In genomic region chr2:32942728-32943485, GRCh38 we compare ENCODE assay signal across 12 cellular contexts.
"Had no signal": no experiment of that assay in that cellular context is flagged by ENCODE, and none has a peak within 500 bp of the region (broad histone marks: within the 10 kb centered on the region; RNA-seq: fewer than 3 reads in every experiment).

No MANE protein-coding gene starts in this region.

- DNase-seq: activated CD4-positive, alpha-beta memory T cell treated with anti-CD3 and anti-CD28 coated beads, Interleukin-2, amount 10 ng/mL, durations not matched to agents 7 days and 5 days; activated CD4-positive, alpha-beta T cell treated with anti-CD3 and anti-CD28 coated beads for 36 hours; activated T-cell treated with anti-CD3 and anti-CD28 coated beads, Interleukin-2, amount 50 U/mL, for 72 hours; left ventricle myocardium superior; mesenchymal stem cell; ovary; stomach; WERI-Rb-1 had no signal

- H3K4me3 Mint-ChIP-seq: activated CD4-positive, alpha-beta memory T cell treated with anti-CD3 and anti-CD28 coated beads, Interleukin-2, amount 10 ng/mL, durations not matched to agents 7 days and 5 days; activated CD4-positive, alpha-beta T cell treated with anti-CD3 and anti-CD28 coated beads for 36 hours; activated T-cell treated with anti-CD3 and anti-CD28 coated beads, Interleukin-2, amount 50 U/mL, for 72 hours; neural progenitor cell had no signal

- H3K4me1 Mint-ChIP-seq: activated CD4-positive, alpha-beta T cell treated with anti-CD3 and anti-CD28 coated beads for 36 hours had no signal

- H3K4me2 ChIP-seq: neural progenitor cell had no signal

- H3K27me3 ChIP-seq: ascending aorta, gastroesophageal sphincter, neural progenitor cell, ovary had no signal

- H3K9me3 ChIP-seq: ascending aorta, gastroesophageal sphincter, ovary, stomach, thoracic aorta had no signal

- H3K27ac Mint-ChIP-seq: activated CD4-positive, alpha-beta memory T cell treated with anti-CD3 and anti-CD28 coated beads, Interleukin-2, amount 10 ng/mL, durations not matched to agents 7 days and 5 days; activated CD4-positive, alpha-beta T cell treated with anti-CD3 and anti-CD28 coated beads for 36 hours; activated T-cell treated with anti-CD3 and anti-CD28 coated beads, Interleukin-2, amount 50 U/mL, for 72 hours; neural progenitor cell had no signal

- H3K36me3 Mint-ChIP-seq: neural progenitor cell had no signal

- H3K36me3 ChIP-seq: ascending aorta, gastroesophageal sphincter, neural progenitor cell, ovary, stomach, thoracic aorta, WERI-Rb-1 had no signal

- H3K4me3 ChIP-seq: ascending aorta, gastroesophageal sphincter, neural progenitor cell, ovary, stomach, thoracic aorta had no signal

- H3K27ac ChIP-seq: ascending aorta, gastroesophageal sphincter, neural progenitor cell, ovary, stomach, thoracic aorta, WERI-Rb-1 had no signal

- H3K4me1 ChIP-seq: ascending aorta had no signal

- ATAC-seq: activated CD4-positive, alpha-beta T cell treated with anti-CD3 and anti-CD28 coated beads for 36 hours; activated T-cell treated with anti-CD3 and anti-CD28 coated beads, Interleukin-2, amount 50 U/mL, for 72 hours; gastroesophageal sphincter had no signal

- H3K9me3 Mint-ChIP-seq: activated CD4-positive, alpha-beta memory T cell treated with anti-CD3 and anti-CD28 coated beads, Interleukin-2, amount 10 ng/mL, durations not matched to agents 7 days and 5 days had no signal
